9 cellular contexts compared by ENCODE assay signal in the genomic region with DNA sequence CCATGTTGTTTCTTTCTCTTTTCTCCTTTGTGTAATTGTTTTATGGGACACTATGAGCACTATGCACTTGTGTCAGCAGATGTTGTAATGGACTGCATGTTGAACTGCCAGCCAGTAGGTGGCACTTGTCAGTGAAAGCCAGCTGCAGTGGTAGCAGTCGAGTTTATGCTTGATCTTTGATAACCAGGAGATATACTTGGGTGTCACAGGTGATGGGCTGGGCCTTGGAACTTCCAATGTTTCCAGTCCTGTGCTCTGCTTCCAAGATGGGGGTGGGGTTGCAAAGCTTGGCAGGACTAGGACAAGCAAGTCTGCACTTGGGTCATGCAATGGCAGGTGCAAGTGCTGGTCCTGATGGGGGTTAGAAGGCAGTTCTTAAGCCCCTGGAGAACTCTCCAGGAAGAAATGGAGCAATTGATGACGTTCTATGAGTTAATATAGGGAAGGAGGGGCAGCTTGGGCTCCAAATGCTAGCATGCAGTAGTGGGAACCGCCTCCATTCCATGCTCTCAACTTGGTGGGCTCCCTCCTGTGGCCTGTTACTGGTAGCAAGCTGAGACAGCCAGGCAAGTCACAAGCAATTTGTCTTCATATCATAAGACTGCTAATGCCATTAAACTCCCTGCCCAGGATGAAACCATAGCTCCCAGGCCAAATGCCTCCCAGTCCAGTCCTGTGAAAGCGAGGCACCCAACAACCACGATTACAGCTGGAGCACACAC. TPM values are rescaled to one million over a fixed set of nuclear protein-coding genes. Genes with fewer than 3 reads are reported as not detected.
DNase-seq lines count a peak whose midpoint lies in the region; ATAC-seq, FAIRE-seq and TF ChIP-seq lines count a peak whose summit lies in the region.
"Had no signal": no experiment of that assay in that cellular context is flagged by ENCODE, and none has a peak within 500 bp of the region (broad histone marks: within the 10 kb centered on the region; RNA-seq: fewer than 3 reads in every experiment).

No MANE protein-coding gene starts in this region.

- H3K27ac ChIP-seq in PC-3 (ENCODE audit: low read length) (no peak overlapping the region), astrocyte (ENCODE audit: low read depth, low read length) (no peak overlapping the region), tibial nerve (no peak overlapping the region), caudate nucleus (ENCODE audit: low read depth, low read length) (no peak overlapping the region)
- H3K27ac ChIP-seq: neutrophil had no signal

- CTCF ChIA-PET in BJ (lab: Yijun Ruan, JAX): interaction anchor here (0.8 to 2.1 kb wide), 15 partner anchors 8 to 409 kb away, joined by 3 to 15 read pairs (median 5); no protein-coding TSS in a partner anchor
- CTCF ChIA-PET in PC-3 (lab: Charles Lee): no interaction called here

- no peak overlapping the region for H2AFZ ChIP-seq in PC-3 (ENCODE audit: low read length)
- no peak overlapping the region for H2AFZ ChIP-seq in astrocyte (ENCODE audit: low read depth, low read length)

- POLR2A ChIA-PET in BJ (lab: Charles Lee) (interaction anchor here (0.5 kb wide), 1 partner anchor 409 kb away, joined by 6 read pairs; no protein-coding TSS in a partner anchor), PC-3 (lab: Charles Lee; ENCODE audit: unreplicated experiment) (no interaction called here)

- no peak overlapping the region for H3K9ac ChIP-seq in PC-3 (ENCODE audit: low read length)
- H3K9ac ChIP-seq in astrocyte (ENCODE audit: low read length): no peak overlapping the region

- WGBS in tibial nerve, 2 donors: 62 to 67% methylated on average over 5 of the region's 5 CpGs

- no peak overlapping the region for H3K27ac Mint-ChIP-seq in astrocyte (ENCODE audit: unreplicated experiment)

- H3K4me1 ChIP-seq in PC-3 (ENCODE audit: insufficient read depth, low read length) (peaks cover 5% of the 10 kb centered on the region), astrocyte (ENCODE audit: insufficient read depth, low read length) (no peaks in the 10 kb centered on the region), tibial nerve (no peaks in the 10 kb centered on the region)

- H3K9me3 Mint-ChIP-seq in astrocyte (ENCODE audit: unreplicated experiment): peaks cover 2% of the 10 kb centered on the region

- no peaks in the 10 kb centered on the region for H3K27me3 Mint-ChIP-seq in astrocyte (ENCODE audit: low read depth, unreplicated experiment)

- TF ChIP-seq CTCF in BJ (IDR thresholded peaks at IDR 0.05; ENCODE audit: insufficient read depth, low read depth, low read length): peak; percentile 78
- peak; percentile 90 for TF ChIP-seq CTCF in PC-3 (conservative IDR thresholded peaks at IDR 0.05; ENCODE audit: low read depth, low read length)
- TF ChIP-seq CTCF in astrocyte (IDR thresholded peaks at IDR 0.05; ENCODE audit: insufficient read depth, low read depth, low read length): peak; percentile 49
- peak in 4 of 5 experiments; percentile 30 to 47 (median 34) for TF ChIP-seq CTCF in tibial nerve (IDR thresholded peaks at IDR 0.05)

- no peaks in the 10 kb centered on the region for H3K27me3 ChIP-seq in BJ (ENCODE audit: control insufficient read depth, insufficient read depth, low read length)
- no peaks in the 10 kb centered on the region for H3K27me3 ChIP-seq in PC-3 (ENCODE audit: low read length)
- H3K27me3 ChIP-seq in astrocyte (ENCODE audit: insufficient read depth, low read length): no peaks in the 10 kb centered on the region
- H3K27me3 ChIP-seq in tibial nerve: no peaks in the 10 kb centered on the region
- H3K27me3 ChIP-seq: neutrophil had no signal

- no peak overlapping the region for H3K4me2 ChIP-seq in PC-3 (ENCODE audit: low read length)
- no peak overlapping the region for H3K4me2 ChIP-seq in astrocyte (ENCODE audit: low read length)

- H4K20me1 ChIP-seq in PC-3 (ENCODE audit: low read length) (no peaks in the 10 kb centered on the region), astrocyte (ENCODE audit: insufficient read depth, low read length) (no peaks in the 10 kb centered on the region)

- no peak for FAIRE-seq in astrocyte (lab: Jason Lieb, UNC)

- H3K36me3 ChIP-seq in BJ (ENCODE audit: control insufficient read depth, insufficient read depth, low read length) (no peaks in the 10 kb centered on the region), PC-3 (ENCODE audit: low read depth, low read length) (no peaks in the 10 kb centered on the region), astrocyte (ENCODE audit: insufficient read depth, low read length) (no peaks in the 10 kb centered on the region), tibial nerve (no peaks in the 10 kb centered on the region)
- H3K36me3 ChIP-seq: neutrophil had no signal

- H3K4me1 Mint-ChIP-seq in astrocyte (ENCODE audit: low read depth, unreplicated experiment): peaks cover 3% of the 10 kb centered on the region

- H3K9me3 ChIP-seq in PC-3 (ENCODE audit: low read length) (no peaks in the 10 kb centered on the region), astrocyte (ENCODE audit: insufficient read depth, low read depth, low read length) (no peaks in the 10 kb centered on the region), tibial nerve (no peaks in the 10 kb centered on the region)
- H3K9me3 ChIP-seq: neutrophil had no signal

- no peak for TF ChIP-seq EP300 in tibial nerve (IDR thresholded peaks at IDR 0.05)

- DNase-seq in BJ (ENCODE audit: low read depth) (no peak), PC-3 (peak; percentile 62), astrocyte (ENCODE audit: low read depth) (no peak), kidney glomerular epithelial cell (lab: John Stamatoyannopoulos, UW) (peak; percentile 34), tibial nerve (ENCODE audit: low spot score in 2 of 2) (no peak), caudate nucleus (lab: John Stamatoyannopoulos, UW) (no peak)

- BruUV-seq in PC-3 (replicated peaks; lab: Mats Ljungman, UMichigan): no TSS peak

- intact Hi-C loops in PC-3 (cut with micrococcal nuclease): loop anchor here (1.0 kb wide), 1 partner anchor 232 kb away; no protein-coding TSS in a partner anchor

- H3K4me3 ChIP-seq in BJ (ENCODE audit: low read depth, low read length) (no peak overlapping the region), PC-3 (ENCODE audit: low read length) (no peak overlapping the region), astrocyte (ENCODE audit: insufficient read depth, low read depth, low read length) (no peak overlapping the region), tibial nerve (no peak overlapping the region)

- H3K36me3 Mint-ChIP-seq in astrocyte (ENCODE audit: low read depth, unreplicated experiment): no peaks in the 10 kb centered on the region

- no peaks in the 10 kb centered on the region for H3K9me2 ChIP-seq in PC-3 (replicated peaks; ENCODE audit: low read length)

- TF ChIP-seq POLR2A in tibial nerve (IDR thresholded peaks at IDR 0.05): no peak

- no peak overlapping the region for H3K4me3 Mint-ChIP-seq in astrocyte (ENCODE audit: unreplicated experiment)

- H3K79me2 ChIP-seq in PC-3 (ENCODE audit: low read length) (no peaks in the 10 kb centered on the region), astrocyte (ENCODE audit: insufficient read depth, low read length) (no peaks in the 10 kb centered on the region)

- ATAC-seq in GM18858 (IDR thresholded peaks at IDR 0.05; ENCODE audit: unreplicated experiment): peak; percentile 98
- ATAC-seq in HG02943 (IDR thresholded peaks at IDR 0.05; ENCODE audit: low read depth, unreplicated experiment): peak; percentile 98
- peak; percentile 56 for ATAC-seq in PC-3

- H3F3A ChIP-seq in PC-3 (ENCODE audit: low read length, unreplicated experiment): no peaks in the 10 kb centered on the region

RNA-seq across cellular contexts. Expression of a gene that starts 21.0 kb away (rescaled TPM):
- 0.02 TPM in 1 of 2 replicates, not detected in the other for polyA plus RNA-seq in BJ (2011; rRNA removed)
- polyA minus RNA-seq in BJ (2011; rRNA and poly(A)+ RNA removed): not detected in 2 replicates
- total RNA-seq in PC-3 (2014; rRNA removed) (not detected in 2 replicates), astrocyte (0.11 TPM in 1 of 2 replicates, not detected in the other), tibial nerve (1 to 10 TPM in 1 of 4 donors, under 1 TPM in 3; 0.22 to 1.8 (median 0.51) TPM)

Comparison
In these comparisons a context has a peak if more than half of its experiments do, and no peak if none do; other contexts are left out.
1. DNase-seq: peak in PC-3 (single experiment) and kidney glomerular epithelial cell (single experiment); none in BJ (single experiment), astrocyte (single experiment), tibial nerve (0 of 2) and caudate nucleus (0 of 61).
2. CTCF ChIP-seq: peak in every context shown above with its lines; median percentile 90 in PC-3; 78 in BJ; 49 in astrocyte; 34 in tibial nerve.
3. Peak in every context shown above with its lines, with median percentiles within 50 percentile points of each other: ATAC-seq.